1 cellular context compared by ENCODE assay signal in genomic region chr4:139665690-139666529, GRCh38.
TF ChIP-seq lines count a peak whose summit lies in the region.

MGST2 (plus strand) TSS chr4:139665819; CDS start chr4:139666020, 201 bp downstream.

TF ChIP-seq in HEK293, 187 proteins besides CTCF, POLR2A, EP300 and RAD21 (continued from another document):
- TF ChIP-seq ZNF843 (tag by site-specific recombination; IDR thresholded peaks at IDR 0.05), result 0 out of 2 replicates have a peak, but pooled peaks have one; percentile 36
- TF ChIP-seq ZNF701 (tag by site-specific recombination; IDR thresholded peaks at IDR 0.05), result no peak
- no peak for TF ChIP-seq ZNF16 (tag by site-specific recombination; IDR thresholded peaks at IDR 0.05; ENCODE audit: low read depth)
- no peak for TF ChIP-seq ZNF274 (IDR thresholded peaks at IDR 0.05; ENCODE audit: low read length)
- TF ChIP-seq ZNF274 (tag by site-specific recombination; IDR thresholded peaks at IDR 0.05; ENCODE audit: borderline replicate concordance), result no peak
- peak; percentile 70 for TF ChIP-seq ZNF366 (tag by site-specific recombination; conservative IDR thresholded peaks at IDR 0.05)
- TF ChIP-seq, protein P1, sequence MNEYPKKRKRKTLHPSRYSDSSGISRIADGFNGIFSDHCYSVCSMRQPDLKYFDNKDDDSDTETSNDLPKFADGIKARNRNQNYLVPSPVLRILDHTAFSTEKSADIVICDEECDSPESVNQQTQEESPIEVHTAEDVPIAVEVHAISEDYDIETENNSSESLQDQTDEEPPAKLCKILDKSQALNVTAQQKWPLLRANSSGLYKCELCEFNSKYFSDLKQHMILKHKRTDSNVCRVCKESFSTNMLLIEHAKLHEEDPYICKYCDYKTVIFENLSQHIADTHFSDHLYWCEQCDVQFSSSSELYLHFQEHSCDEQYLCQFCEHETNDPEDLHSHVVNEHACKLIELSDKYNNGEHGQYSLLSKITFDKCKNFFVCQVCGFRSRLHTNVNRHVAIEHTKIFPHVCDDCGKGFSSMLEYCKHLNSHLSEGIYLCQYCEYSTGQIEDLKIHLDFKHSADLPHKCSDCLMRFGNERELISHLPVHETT (tag by site-specific recombination; IDR thresholded peaks at IDR 0.05), result 0 out of 2 replicates have a peak, but pooled peaks have one; percentile 22
- TF ChIP-seq ZNF10 (tag by site-specific recombination; IDR thresholded peaks at IDR 0.05), result no peak
- peak; percentile 14; the same call in 1 of the 2 replicates for TF ChIP-seq ZNF394 (tag by site-specific recombination; IDR thresholded peaks at IDR 0.05; ENCODE audit: borderline replicate concordance)
- no peak for TF ChIP-seq ZNF530 (tag by site-specific recombination; IDR thresholded peaks at IDR 0.05; ENCODE audit: low read depth)
- TF ChIP-seq SP3 (tag by site-specific recombination; IDR thresholded peaks at IDR 0.05), result 0 out of 2 replicates have a peak, but pooled peaks have one; percentile 24
- peak; percentile 94 for TF ChIP-seq ZNF335 (tag by site-specific recombination; conservative IDR thresholded peaks at IDR 0.05)
- no peak for TF ChIP-seq ZNF548 (tag by site-specific recombination; IDR thresholded peaks at IDR 0.05)
- no peak for TF ChIP-seq ZNF37A (tag by site-specific recombination; IDR thresholded peaks at IDR 0.05)
- TF ChIP-seq, protein P2, sequence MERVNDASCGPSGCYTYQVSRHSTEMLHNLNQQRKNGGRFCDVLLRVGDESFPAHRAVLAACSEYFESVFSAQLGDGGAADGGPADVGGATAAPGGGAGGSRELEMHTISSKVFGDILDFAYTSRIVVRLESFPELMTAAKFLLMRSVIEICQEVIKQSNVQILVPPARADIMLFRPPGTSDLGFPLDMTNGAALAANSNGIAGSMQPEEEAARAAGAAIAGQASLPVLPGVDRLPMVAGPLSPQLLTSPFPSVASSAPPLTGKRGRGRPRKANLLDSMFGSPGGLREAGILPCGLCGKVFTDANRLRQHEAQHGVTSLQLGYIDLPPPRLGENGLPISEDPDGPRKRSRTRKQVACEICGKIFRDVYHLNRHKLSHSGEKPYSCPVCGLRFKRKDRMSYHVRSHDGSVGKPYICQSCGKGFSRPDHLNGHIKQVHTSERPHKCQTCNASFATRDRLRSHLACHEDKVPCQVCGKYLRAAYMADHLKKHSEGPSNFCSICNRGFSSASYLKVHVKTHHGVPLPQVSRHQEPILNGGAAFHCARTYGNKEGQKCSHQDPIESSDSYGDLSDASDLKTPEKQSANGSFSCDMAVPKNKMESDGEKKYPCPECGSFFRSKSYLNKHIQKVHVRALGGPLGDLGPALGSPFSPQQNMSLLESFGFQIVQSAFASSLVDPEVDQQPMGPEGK (tag by site-specific recombination; IDR thresholded peaks at IDR 0.05), result peak; percentile 54
- TF ChIP-seq ZNF311 (tag by site-specific recombination; IDR thresholded peaks at IDR 0.05; ENCODE audit: borderline replicate concordance), result no peak
- TF ChIP-seq KLF16 (tag by site-specific recombination; IDR thresholded peaks at IDR 0.05), result 0 out of 2 replicates have a peak, but pooled peaks have one; percentile 24
- no peak for TF ChIP-seq TCF7L2 (IDR thresholded peaks at IDR 0.05; ENCODE audit: borderline replicate concordance, low read depth, low read length)
- no peak for TF ChIP-seq ZNF560 (tag by site-specific recombination; IDR thresholded peaks at IDR 0.05; ENCODE audit: borderline replicate concordance)
- TF ChIP-seq ZBTB11 (tag by site-specific recombination; conservative IDR thresholded peaks at IDR 0.05; ENCODE audit: low read depth), result peak; percentile 91
- no peak for TF ChIP-seq ZNF26 (tag by site-specific recombination; IDR thresholded peaks at IDR 0.05)
- TF ChIP-seq ZNF2 (tag by site-specific recombination; IDR thresholded peaks at IDR 0.05), result peak; percentile 57; the same call in 1 of the 2 replicates
- no peak for TF ChIP-seq ZNF433 (tag by site-specific recombination; IDR thresholded peaks at IDR 0.05; ENCODE audit: low read depth)
- peak; percentile 18; the same call in 1 of the 2 replicates for TF ChIP-seq MYNN (tag by site-specific recombination; IDR thresholded peaks at IDR 0.05; ENCODE audit: borderline replicate concordance)
- peak; percentile 20; the same call in 1 of the 2 replicates for TF ChIP-seq ZNF518A (tag by site-specific recombination; conservative IDR thresholded peaks at IDR 0.05; ENCODE audit: low read depth)
- no peak for TF ChIP-seq BCL11A (tag by site-specific recombination; IDR thresholded peaks at IDR 0.05; ENCODE audit: low read depth)
- no peak for TF ChIP-seq ZNF792 (tag by site-specific recombination; IDR thresholded peaks at IDR 0.05)
- TF ChIP-seq ZBTB1 (tag by site-specific recombination; IDR thresholded peaks at IDR 0.05), result no peak
TF ChIP-seq in HEK293: peak in this region for 41.
